Comparison of ENCODE assay signal across 8 cellular contexts in the genomic region with DNA sequence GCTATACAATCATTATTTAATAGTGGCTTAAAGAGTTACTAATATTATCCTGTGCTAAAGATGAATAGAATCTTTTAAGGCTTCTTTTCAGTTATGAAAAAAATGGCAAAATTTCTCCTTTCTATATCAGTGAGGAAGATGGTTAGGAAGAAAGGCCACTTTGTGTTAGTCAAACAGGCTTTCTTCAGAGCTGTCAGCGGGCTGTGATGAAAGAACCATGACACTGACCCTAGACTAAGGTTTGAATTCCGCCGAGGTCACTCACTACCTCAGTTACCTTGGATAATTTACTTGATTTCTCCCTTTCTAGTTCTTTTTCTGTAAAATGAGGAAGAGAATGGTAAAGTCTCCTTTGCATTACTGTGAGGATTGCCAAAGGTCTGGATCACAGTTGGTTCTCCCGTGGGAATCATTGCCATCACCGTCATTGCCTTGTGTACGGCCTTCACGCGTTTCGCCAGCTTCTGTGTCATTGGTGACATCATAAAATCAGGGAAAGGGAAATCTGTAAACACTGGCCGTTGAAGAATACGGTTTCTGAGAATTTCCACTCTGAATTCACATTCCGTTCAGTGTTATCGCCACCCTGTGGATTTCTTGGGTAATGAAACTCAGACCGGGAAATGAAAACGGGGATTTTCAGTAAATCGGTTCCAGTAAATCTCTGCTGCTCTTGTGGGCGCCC. TPM values are rescaled to one million over a fixed set of nuclear protein-coding genes. Genes with fewer than 3 reads are reported as not detected.
DNase-seq lines count a peak whose midpoint lies in the region; ATAC-seq and TF ChIP-seq lines count a peak whose summit lies in the region.

No MANE protein-coding gene starts in this region.

- no peak overlapping the region for H3K9ac ChIP-seq in HUES48 (ENCODE audit: low read depth, low read length)
- peak overlapping the region; percentile 65 for H3K9ac ChIP-seq in OCI-LY3 (ENCODE audit: low read length)

- peaks cover 7 to 17% (median 7%) of the 10 kb centered on the region in 3 donors for H3K4me1 Mint-ChIP-seq in naive B cell
- H3K4me1 Mint-ChIP-seq in stimulated activated effector memory CD8-positive, alpha-beta T cell treated with anti-CD3 and anti-CD28 coated beads, Interleukin-12 subunit alpha, Interleukin-12 subunit beta, amount 100 ng/mL, for 72 hours = peaks cover 9% of the 10 kb centered on the region

- H3K36me3 ChIP-seq in HUES48 (ENCODE audit: control insufficient read depth, insufficient read depth, low read length) (no peaks in the 10 kb centered on the region), OCI-LY3 (replicated peaks; ENCODE audit: low read depth, low read length) (no peaks in the 10 kb centered on the region)

- TF ChIP-seq CTCF in OCI-LY3 (IDR thresholded peaks at IDR 0.05; ENCODE audit: low read depth, low read length) = peak; percentile 98

- peak overlapping the region in 7 of 8 donors; percentile 44 to 87 (median 72) for H3K4me3 Mint-ChIP-seq in naive B cell
- H3K4me3 Mint-ChIP-seq in stimulated activated effector memory CD8-positive, alpha-beta T cell treated with anti-CD3 and anti-CD28 coated beads, Interleukin-12 subunit alpha, Interleukin-12 subunit beta, amount 100 ng/mL, for 72 hours = peak overlapping the region; percentile 36

- peak; percentile 92 for ATAC-seq in GM21367 (IDR thresholded peaks at IDR 0.05; ENCODE audit: unreplicated experiment)
- peak; percentile 88 for ATAC-seq in esophagus mucosa
- peak; percentile 91 to 93 for ATAC-seq in naive B cell (ENCODE audit: low read depth in 2 of 2)
- ATAC-seq in stimulated activated effector memory CD8-positive, alpha-beta T cell treated with anti-CD3 and anti-CD28 coated beads, Interleukin-12 subunit alpha, Interleukin-12 subunit beta, amount 100 ng/mL, for 72 hours = peak; percentile 80

- peaks cover 6 to 43% (median 28%) of the 10 kb centered on the region in 3 donors for H3K27me3 Mint-ChIP-seq in naive B cell

- no peak overlapping the region for H3K27ac ChIP-seq in HUES48 (ENCODE audit: low read depth, low read length)
- H3K27ac ChIP-seq in OCI-LY3 (ENCODE audit: low read length) = no peak overlapping the region

- peak overlapping the region; percentile 57 for H3K4me3 ChIP-seq in HUES48 (ENCODE audit: low read depth, low read length)
- peak overlapping the region; percentile 81 for H3K4me3 ChIP-seq in OCI-LY3 (ENCODE audit: low read length)

- H3K4me1 ChIP-seq in HUES48 (ENCODE audit: control insufficient read depth, insufficient read depth, low read length) = no peaks in the 10 kb centered on the region
- H3K4me1 ChIP-seq in OCI-LY3 (ENCODE audit: low read length) = peaks cover 18% of the 10 kb centered on the region

- H2AFZ ChIP-seq in OCI-LY3 (ENCODE audit: low read depth, low read length) = peak overlapping the region; percentile 98

- H3K9me3 Mint-ChIP-seq in naive B cell = peaks cover 0 to 3% (median 0%) of the 10 kb centered on the region in 7 donors
- no peaks in the 10 kb centered on the region for H3K9me3 Mint-ChIP-seq in stimulated activated effector memory CD8-positive, alpha-beta T cell treated with anti-CD3 and anti-CD28 coated beads, Interleukin-12 subunit alpha, Interleukin-12 subunit beta, amount 100 ng/mL, for 72 hours

- 0 out of 2 replicates have a peak, but pooled peaks cover under 1% of the 10 kb centered on the region for H3K9me3 ChIP-seq in HUES48 (ENCODE audit: control insufficient read depth, insufficient read depth, low read length)
- H3K9me3 ChIP-seq in OCI-LY3 (ENCODE audit: insufficient read depth, low read length) = no peaks in the 10 kb centered on the region

- peak overlapping the region; percentile 87 for H3K4me2 ChIP-seq in OCI-LY3 (ENCODE audit: low read length)

- in situ Hi-C loops in Caki2 (cut with HindIII; ENCODE audit: low pct_unique_long_range_greater_than_20kb, low sequenced_read_pairs) = no loop called here

- peak; percentile 87 for DNase-seq in Caki2 (ENCODE audit: low read depth)
- DNase-seq in activated T-cell treated with anti-CD3 and anti-CD28 coated beads for 4 hours = peak; percentile 69
- DNase-seq in naive B cell = peak; percentile 75
- DNase-seq in stimulated activated effector memory CD8-positive, alpha-beta T cell treated with anti-CD3 and anti-CD28 coated beads, Interleukin-12 subunit alpha, Interleukin-12 subunit beta, amount 100 ng/mL, for 72 hours (ENCODE audit: low spot score in 2 of 2) = peak; percentile 54 to 85

- no peaks in the 10 kb centered on the region for H3K79me2 ChIP-seq in OCI-LY3 (ENCODE audit: low read length)

- H3K36me3 Mint-ChIP-seq in naive B cell = no peaks in the 10 kb centered on the region
- no peaks in the 10 kb centered on the region for H3K36me3 Mint-ChIP-seq in stimulated activated effector memory CD8-positive, alpha-beta T cell treated with anti-CD3 and anti-CD28 coated beads, Interleukin-12 subunit alpha, Interleukin-12 subunit beta, amount 100 ng/mL, for 72 hours

- H4K20me1 ChIP-seq in OCI-LY3 (ENCODE audit: insufficient read depth, low read length) = no peaks in the 10 kb centered on the region

- peak overlapping the region in 5 of 6 donors; percentile 28 to 66 (median 46) for H3K27ac Mint-ChIP-seq in naive B cell
- H3K27ac Mint-ChIP-seq in stimulated activated effector memory CD8-positive, alpha-beta T cell treated with anti-CD3 and anti-CD28 coated beads, Interleukin-12 subunit alpha, Interleukin-12 subunit beta, amount 100 ng/mL, for 72 hours = no peak overlapping the region

- H3K27me3 ChIP-seq in HUES48 (ENCODE audit: control insufficient read depth, insufficient read depth, low read length) (no peaks in the 10 kb centered on the region), OCI-LY3 (ENCODE audit: low read depth, low read length) (no peaks in the 10 kb centered on the region)

RNA-seq across cellular contexts. Expression of gene YBX3, which starts 26.7 kb away (rescaled TPM):
- total RNA-seq in Caki2 (2014; rRNA removed; shearing (Covaris generic); ENCODE audit: low replicate concordance) = 259 and 280 TPM in 2 replicates
- total RNA-seq in esophagus mucosa = 394 TPM
- polyA plus RNA-seq in naive B cell (ENCODE audit: low read depth in 6 of 6) = 100 to 1,000 TPM; 198 to 630 (median 365) TPM

RNA-seq across cellular contexts. Expression of gene TAS2R7, which starts 52.6 kb away (rescaled TPM):
- not detected in 2 replicates for total RNA-seq in Caki2 (2014; rRNA removed; shearing (Covaris generic); ENCODE audit: low replicate concordance)
- total RNA-seq in esophagus mucosa = not detected
- not detected for polyA plus RNA-seq in naive B cell (ENCODE audit: low read depth in 6 of 6)

RNA-seq across cellular contexts. Expression of gene TAS2R8, which starts 57.2 kb away (rescaled TPM):
- not detected in 2 replicates for total RNA-seq in Caki2 (2014; rRNA removed; shearing (Covaris generic); ENCODE audit: low replicate concordance)
- total RNA-seq in esophagus mucosa = not detected
- not detected for polyA plus RNA-seq in naive B cell (ENCODE audit: low read depth in 6 of 6)
